Comparison of ENCODE assay signal across 10 cellular contexts in the genomic region with DNA sequence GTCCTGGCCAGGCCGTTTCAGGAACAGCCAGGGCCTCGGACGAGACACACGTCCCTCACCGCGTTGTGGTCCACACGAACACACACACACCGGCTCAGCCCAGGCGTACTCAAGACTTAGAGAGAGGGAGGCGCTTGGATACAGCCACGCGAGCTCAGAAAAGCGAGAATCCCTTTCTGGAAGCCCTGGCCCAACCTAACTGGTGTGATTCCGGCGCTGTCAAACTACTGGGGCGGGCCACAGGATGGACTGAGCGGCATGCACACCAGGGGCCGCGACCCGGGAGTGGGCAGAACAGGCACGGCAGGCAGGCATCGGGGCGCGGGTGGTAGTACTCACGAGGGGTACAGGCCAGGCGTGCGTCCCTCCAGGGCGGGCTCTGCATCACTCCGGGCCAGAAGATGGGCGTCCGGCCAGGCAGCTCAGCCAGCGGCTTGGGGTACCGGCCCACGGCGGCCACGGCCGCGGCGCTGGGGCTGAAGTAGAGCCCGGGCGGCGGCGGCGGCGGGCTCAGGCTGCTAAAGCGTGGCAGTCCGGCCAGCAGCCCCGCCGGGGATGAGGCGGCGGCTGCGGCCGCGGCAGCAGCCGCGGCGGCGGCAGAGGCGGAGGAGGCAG. TPM values are rescaled to one million over a fixed set of nuclear protein-coding genes. Genes with fewer than 3 reads are reported as not detected.
DNase-seq lines count a peak whose midpoint lies in the region; ATAC-seq and TF ChIP-seq lines count a peak whose summit lies in the region.
"Had no signal": no experiment of that assay in that cellular context is flagged by ENCODE, and none has a peak within 500 bp of the region (broad histone marks: within the 10 kb centered on the region; RNA-seq: fewer than 3 reads in every experiment).

No MANE protein-coding gene starts in this region.

- no peaks in the 10 kb centered on the region for H3K27me3 ChIP-seq in BE2C

- H3K4me3 ChIP-seq in BE2C (ENCODE audit: low read depth, low read length), result peak overlapping the region; percentile 98
- peak overlapping the region; percentile 68 for H3K4me3 ChIP-seq in coronary artery
- H3K4me3 ChIP-seq: GM12878 had no signal

- H3K36me3 Mint-ChIP-seq in nephron progenitor cell (ENCODE audit: low read depth), result no peaks in the 10 kb centered on the region

- ATAC-seq in HG03175 (IDR thresholded peaks at IDR 0.05; ENCODE audit: unreplicated experiment) (no peak), HG02763 (IDR thresholded peaks at IDR 0.05; ENCODE audit: unreplicated experiment) (no peak)
- ATAC-seq: GM12878 had no signal

- no peak for TF ChIP-seq CTCF in BE2C (IDR thresholded peaks at IDR 0.05; ENCODE audit: low read depth, low read length)
- TF ChIP-seq CTCF in coronary artery (IDR thresholded peaks at IDR 0.05), result no peak
- no peak for TF ChIP-seq CTCF in nephron progenitor cell (IDR thresholded peaks at IDR 0.05)

- peaks cover 4% of the 10 kb centered on the region; the same call in 1 of the 2 replicates for H3K4me1 ChIP-seq in BE2C

- H3K27ac Mint-ChIP-seq in nephron progenitor cell, result no peak overlapping the region

- DNase-seq in BE2C, result peak; percentile 51
- DNase-seq in HK-2 (ENCODE audit: unreplicated experiment), result peak; percentile 62
- no peak for DNase-seq in coronary artery (ENCODE audit: low spot score)
- DNase-seq in nephron progenitor cell, result peak; percentile 40
- no peak for DNase-seq in NCI-H187 treated with DMSO at 0.1 percent for 48 hours (lab: John Stamatoyannopoulos, UW)
- DNase-seq in GM19238 (ENCODE audit: insufficient read length, low spot score), result no peak
- DNase-seq: activated CD8-positive, alpha-beta memory T cell treated with anti-CD3 and anti-CD28 coated beads, Interleukin-2, amount 50 U/mL, for 4 hours had no signal

- H3K9me3 ChIP-seq in BE2C, result no peaks in the 10 kb centered on the region

- peaks cover 48% of the 10 kb centered on the region for H3K36me3 ChIP-seq in BE2C

- H3K9me3 Mint-ChIP-seq in nephron progenitor cell, result no peaks in the 10 kb centered on the region

- peak overlapping the region; percentile 73 for H3K4me3 Mint-ChIP-seq in nephron progenitor cell

- H3K27ac ChIP-seq in coronary artery, result no peak overlapping the region

- peaks cover 100% of the 10 kb centered on the region for H3K27me3 Mint-ChIP-seq in nephron progenitor cell (ENCODE audit: low read depth, poor library complexity)

- peaks cover 62% of the 10 kb centered on the region for H3K4me1 Mint-ChIP-seq in nephron progenitor cell

RNA-seq across cellular contexts. Expression of gene NKX6-1, which starts 1.8 kb away (rescaled TPM):
- polyA plus RNA-seq in BE2C (2012; ENCODE audit: insufficient read depth, insufficient read length, low read depth), result 30.4 TPM
- polyA plus RNA-seq: GM12878 had no signal

Comparison
In these comparisons a context has a peak if more than half of its experiments do, and no peak if none do; other contexts are left out.
1. DNase-seq: peak in BE2C (single experiment), HK-2 (single experiment) and nephron progenitor cell (single experiment); none in coronary artery (single experiment), NCI-H187 treated with DMSO at 0.1 percent for 48 hours (single experiment) and GM19238 (single experiment).